8 cellular contexts compared by ENCODE assay signal in the genomic region with DNA sequence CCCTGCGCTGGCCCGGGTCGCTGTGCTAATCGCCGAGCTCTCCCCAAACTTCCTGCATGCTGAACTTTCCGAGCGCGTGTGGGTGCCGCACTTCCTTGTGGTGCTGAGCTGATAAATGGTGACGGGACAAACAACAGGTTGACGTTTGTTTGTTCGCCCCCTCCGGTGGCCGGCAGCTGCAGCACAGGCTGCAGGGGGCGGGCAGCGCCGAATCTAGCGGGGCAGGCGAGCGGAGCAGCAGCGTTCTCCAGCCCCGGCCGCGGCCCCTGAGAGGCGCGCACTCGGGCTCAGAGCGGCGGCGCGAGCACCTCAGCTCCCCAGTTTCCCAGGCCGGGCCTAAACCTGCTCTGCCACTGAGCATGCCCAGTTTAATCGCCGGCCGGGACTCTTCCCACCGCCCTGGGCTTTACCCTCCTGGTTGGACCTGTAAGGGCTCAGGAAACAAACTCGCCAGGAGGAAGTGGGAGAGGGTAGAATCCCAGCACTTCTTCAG. TPM values are rescaled to one million over a fixed set of nuclear protein-coding genes. Genes with fewer than 3 reads are reported as not detected.
DNase-seq lines count a peak whose midpoint lies in the region; ATAC-seq, FAIRE-seq and TF ChIP-seq lines count a peak whose summit lies in the region.

A gene (minus strand): TSS at position 120 of the 493 bp plus-strand sequence.

- TF ChIP-seq POLR2A in A549 (IDR thresholded peaks at IDR 0.05; ENCODE audit: low read length) = peak; percentile 20
- TF ChIP-seq POLR2A in GM18505 (IDR thresholded peaks at IDR 0.05; ENCODE audit: borderline replicate concordance, extremely low read depth, insufficient read depth, insufficient read length) = no peak

- no peak; the same call in 2 of the 3 replicates for TF ChIP-seq CTCF in A549 (IDR thresholded peaks at IDR 0.05)
- TF ChIP-seq CTCF in omental fat pad (IDR thresholded peaks at IDR 0.05) = no peak

- peak within 1 kb of the TSS; percentile 88 for H3K4me2 ChIP-seq in A549

- ATAC-seq in A549 = peak; percentile 97 to 98
- ATAC-seq in GM18505 (IDR thresholded peaks at IDR 0.05; ENCODE audit: unreplicated experiment) = peak; percentile 94
- peak; percentile 89 for ATAC-seq in HG02884 (IDR thresholded peaks at IDR 0.05; ENCODE audit: unreplicated experiment)
- ATAC-seq in omental fat pad (ENCODE audit: low FRiP score) = peak; percentile 90

- H3K4me3 ChIP-seq in A549 = peak within 1 kb of the TSS; percentile 88

- DNase-seq in A549 (ENCODE audit: low read depth in 1 of 2, low spot score in 1 of 2) = peak; percentile 47 to 90
- DNase-seq in NCI-H345 (lab: John Stamatoyannopoulos, UW) = peak; percentile 74
- DNase-seq in activated T-cell treated with anti-CD3 and anti-CD28 coated beads, Interleukin-2, amount 50 U/mL, for 1 hour = peak; percentile 19
- DNase-seq in glomerular endothelial cell (ENCODE audit: extremely low read depth, low read depth, low spot score) = no peak
- DNase-seq in omental fat pad (ENCODE audit: low spot score) = no peak
- DNase-seq in cerebellum (ENCODE audit: low spot score) = no peak

- peak within 1 kb of the TSS; percentile 80 to 90 for H3K27ac ChIP-seq in A549

- no peak for TF ChIP-seq EP300 in A549 (IDR thresholded peaks at IDR 0.05)

- TF ChIP-seq RAD21 in A549 (conservative IDR thresholded peaks at IDR 0.05 in 1 of 2, IDR thresholded peaks at IDR 0.05 in 1 of 2) = peak; percentile 30 to 54; a peak in 4 of 5 replicates

- no peaks in the 10 kb centered on the region for H3K9me3 ChIP-seq in A549

- 20% methylated on average over 1 of the region's 37 CpGs for WGBS in A549 (ENCODE audit: missing lambda C conversion rate)

- CTCF ChIA-PET in A549 (lab: Yijun Ruan, JAX) = interaction anchor here (0.6 to 2.1 kb wide), 12 partner anchors 12 to 1699 kb away, joined by 3 to 9 read pairs (median 4); no protein-coding TSS in a partner anchor

- H3K4me1 ChIP-seq in A549 = peaks cover 36% of the 10 kb centered on the region

- FAIRE-seq in A549 (lab: Jason Lieb, UNC) = no peak

- POLR2A ChIA-PET in A549 (lab: Yijun Ruan, JAX) = interaction anchor here (0.6 to 1.4 kb wide), 5 partner anchors 216 to 544 kb away, joined by 3 to 4 read pairs (median 3); no protein-coding TSS in a partner anchor

TF ChIP-seq in A549, 52 proteins besides CTCF, POLR2A, EP300 and RAD21:
- 0 out of 5 replicates have a peak, but pooled peaks of 1 of the 2 experiments have one; percentile 46 for TF ChIP-seq JUN (IDR thresholded peaks at IDR 0.05)
- TF ChIP-seq GATA3 (IDR thresholded peaks at IDR 0.05; ENCODE audit: borderline replicate concordance) = peak; percentile 26; the same call in 1 of the 2 replicates
- no peak for TF ChIP-seq RFX5 (IDR thresholded peaks at IDR 0.05)
- 0 out of 2 replicates have a peak, but pooled peaks have one; percentile 8 for TF ChIP-seq HDAC2 (IDR thresholded peaks at IDR 0.05)
- TF ChIP-seq, protein P1, sequence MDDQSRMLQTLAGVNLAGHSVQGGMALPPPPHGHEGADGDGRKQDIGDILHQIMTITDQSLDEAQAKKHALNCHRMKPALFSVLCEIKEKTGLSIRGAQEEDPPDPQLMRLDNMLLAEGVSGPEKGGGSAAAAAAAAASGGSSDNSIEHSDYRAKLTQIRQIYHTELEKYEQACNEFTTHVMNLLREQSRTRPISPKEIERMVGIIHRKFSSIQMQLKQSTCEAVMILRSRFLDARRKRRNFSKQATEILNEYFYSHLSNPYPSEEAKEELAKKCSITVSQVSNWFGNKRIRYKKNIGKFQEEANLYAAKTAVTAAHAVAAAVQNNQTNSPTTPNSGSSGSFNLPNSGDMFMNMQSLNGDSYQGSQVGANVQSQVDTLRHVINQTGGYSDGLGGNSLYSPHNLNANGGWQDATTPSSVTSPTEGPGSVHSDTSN (IDR thresholded peaks at IDR 0.05) = no peak
- no peak for TF ChIP-seq RNF2 (IDR thresholded peaks at IDR 0.05; ENCODE audit: borderline replicate concordance, low read depth)
- TF ChIP-seq, protein P2, sequence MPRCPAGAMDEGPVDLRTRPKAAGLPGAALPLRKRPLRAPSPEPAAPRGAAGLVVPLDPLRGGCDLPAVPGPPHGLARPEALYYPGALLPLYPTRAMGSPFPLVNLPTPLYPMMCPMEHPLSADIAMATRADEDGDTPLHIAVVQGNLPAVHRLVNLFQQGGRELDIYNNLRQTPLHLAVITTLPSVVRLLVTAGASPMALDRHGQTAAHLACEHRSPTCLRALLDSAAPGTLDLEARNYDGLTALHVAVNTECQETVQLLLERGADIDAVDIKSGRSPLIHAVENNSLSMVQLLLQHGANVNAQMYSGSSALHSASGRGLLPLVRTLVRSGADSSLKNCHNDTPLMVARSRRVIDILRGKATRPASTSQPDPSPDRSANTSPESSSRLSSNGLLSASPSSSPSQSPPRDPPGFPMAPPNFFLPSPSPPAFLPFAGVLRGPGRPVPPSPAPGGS (IDR thresholded peaks at IDR 0.05) = 0 out of 3 replicates have a peak, but pooled peaks have one; percentile 26
- no peak for TF ChIP-seq MAFK (IDR thresholded peaks at IDR 0.05; ENCODE audit: partially characterized antibody)
- peak; percentile 50 for TF ChIP-seq SMC3 (IDR thresholded peaks at IDR 0.05)
- peak; percentile 2; the same call in 1 of the 2 replicates for TF ChIP-seq PHF8 (IDR thresholded peaks at IDR 0.05; ENCODE audit: borderline replicate concordance, low read depth)
- TF ChIP-seq KDM1A (IDR thresholded peaks at IDR 0.05; ENCODE audit: low read depth) = no peak
- TF ChIP-seq, protein P3, sequence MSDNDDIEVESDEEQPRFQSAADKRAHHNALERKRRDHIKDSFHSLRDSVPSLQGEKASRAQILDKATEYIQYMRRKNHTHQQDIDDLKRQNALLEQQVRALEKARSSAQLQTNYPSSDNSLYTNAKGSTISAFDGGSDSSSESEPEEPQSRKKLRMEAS (IDR thresholded peaks at IDR 0.05) = peak; percentile 79
- TF ChIP-seq, protein P4, sequence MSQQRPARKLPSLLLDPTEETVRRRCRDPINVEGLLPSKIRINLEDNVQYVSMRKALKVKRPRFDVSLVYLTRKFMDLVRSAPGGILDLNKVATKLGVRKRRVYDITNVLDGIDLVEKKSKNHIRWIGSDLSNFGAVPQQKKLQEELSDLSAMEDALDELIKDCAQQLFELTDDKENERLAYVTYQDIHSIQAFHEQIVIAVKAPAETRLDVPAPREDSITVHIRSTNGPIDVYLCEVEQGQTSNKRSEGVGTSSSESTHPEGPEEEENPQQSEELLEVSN (IDR thresholded peaks at IDR 0.05; ENCODE audit: borderline replicate concordance, low read depth) = peak; percentile 46; the same call in 1 of the 2 replicates
- no peak for TF ChIP-seq NFE2L2 (conservative IDR thresholded peaks at IDR 0.05; ENCODE audit: low read length)

RNA-seq across cellular contexts. Expression of the gene that starts here (rescaled TPM):
- 29.7 TPM in 2 replicates for polyA plus RNA-seq in A549 (2011; rRNA removed)
- 5.4 and 7.3 TPM in 2 replicates for polyA plus RNA-seq in A549 (2012; cell fraction: cytosol; rRNA removed)
- 4.6 and 5.4 TPM in 2 replicates for polyA plus RNA-seq in A549 (2012; cell fraction: nucleus; rRNA removed)
- polyA plus RNA-seq in A549 (2017; fragmentation: RNase III; extraction: RNeasy Plus Mini Kit Qiagen cat#74134 plus additional on column Dnase treatment) = 10.6 to 12.9 TPM (median 11.1 TPM) in 3 replicates
- polyA minus RNA-seq in A549 (2011; rRNA and poly(A)+ RNA removed) = 11.2 and 11.9 TPM in 2 replicates
- total RNA-seq in glomerular endothelial cell = 21.4 and 31.1 TPM in 2 replicates
- total RNA-seq in omental fat pad = 10 to 100 TPM; 11.3 to 63.1 (median 38.9) TPM
- 4.8 TPM for total RNA-seq in cerebellum

Comparison
In these comparisons a context has a peak if more than half of its experiments do, and no peak if none do; other contexts are left out.
1. DNase-seq: peak in A549 (2 of 2), NCI-H345 (single experiment) and activated T-cell treated with anti-CD3 and anti-CD28 coated beads, Interleukin-2, amount 50 U/mL, for 1 hour (single experiment); none in glomerular endothelial cell (single experiment), omental fat pad (single experiment) and cerebellum (single experiment).
2. Peak in every context shown above with its lines, with median percentiles within 50 percentile points of each other: ATAC-seq.